20 cellular contexts compared by ENCODE assay signal in the genomic region with DNA sequence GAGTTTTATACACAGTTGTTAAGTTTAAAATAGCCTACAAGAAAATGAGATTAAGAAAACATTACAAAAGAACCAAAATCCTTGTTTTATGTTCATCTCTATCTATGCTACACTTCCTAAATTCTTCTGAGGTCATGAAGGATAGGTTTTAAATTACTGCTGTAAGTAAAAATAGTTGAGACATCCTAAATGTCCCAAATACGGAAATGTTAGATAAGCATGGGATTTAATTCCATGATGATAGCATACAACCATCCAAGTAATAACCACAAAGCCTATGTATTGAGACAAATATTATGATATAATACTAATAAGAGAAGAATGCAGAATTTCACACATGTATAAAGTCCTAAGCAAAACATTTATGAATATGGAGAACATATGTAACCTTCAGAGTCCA. TPM values are rescaled to one million over a fixed set of nuclear protein-coding genes. Genes with fewer than 3 reads are reported as not detected.
"Had no signal": no experiment of that assay in that cellular context is flagged by ENCODE, and none has a peak within 500 bp of the region (broad histone marks: within the 10 kb centered on the region; RNA-seq: fewer than 3 reads in every experiment).

No MANE protein-coding gene starts in this region.

- H3K9ac ChIP-seq: neural progenitor cell, parathyroid adenoma had no signal

- H3K36me3 ChIP-seq: ascending aorta, cardiac muscle cell, colonic mucosa, esophagus muscularis mucosa, lower lobe of right lung, neural progenitor cell, tibial artery had no signal

- DNase-seq: activated CD4-positive, CD25-positive, alpha-beta regulatory T cell treated with anti-CD3 and anti-CD28 coated beads, Interleukin-2, amount 50 U/mL, for 72 hours; activated naive CD8-positive, alpha-beta T cell treated with anti-CD3 and anti-CD28 coated beads, Interleukin-2, amount 10 ng/mL, durations not matched to agents 7 days and 5 days; colonic mucosa; head of caudate nucleus; left cardiac atrium; lower lobe of right lung; retina; stimulated activated CD4-positive, alpha-beta T cell treated with anti-CD3 and anti-CD28 coated beads, Interleukin-4, amount 100 ng/mL, for 24 hours; stimulated activated naive CD4-positive, alpha-beta T cell; T-cell; T-helper 9 cell; tibial artery had no signal

- H3K9me3 Mint-ChIP-seq: activated naive CD8-positive, alpha-beta T cell treated with anti-CD3 and anti-CD28 coated beads, Interleukin-2, amount 10 ng/mL, durations not matched to agents 7 days and 5 days; activated T-helper 1 cell treated with anti-CD3 and anti-CD28 coated beads, Interleukin-12 subunit alpha, Interleukin-12 subunit beta, Interleukin-2, Interleukin-4 antibody, amounts not matched to agents 30 ng/mL and 10 ng/mL and 1 ng/mL, durations not matched to agents 14 hours and 24 hours and 36 hours; T-cell had no signal

- H3K4me2 ChIP-seq: neural progenitor cell had no signal

- ATAC-seq: left cardiac atrium, lower lobe of right lung, T-cell had no signal

- H3K36me3 Mint-ChIP-seq: activated naive CD8-positive, alpha-beta T cell treated with anti-CD3 and anti-CD28 coated beads, Interleukin-2, amount 10 ng/mL, durations not matched to agents 7 days and 5 days; neural progenitor cell; T-cell had no signal

- H3K9me3 ChIP-seq: ascending aorta, colonic mucosa, esophagus muscularis mucosa, lower lobe of right lung, tibial artery had no signal

- H3K27ac ChIP-seq: ascending aorta, cardiac muscle cell, colonic mucosa, esophagus muscularis mucosa, lower lobe of right lung, neural progenitor cell, parathyroid adenoma, skin epidermis, tibial artery had no signal

- H2AFZ ChIP-seq: neural progenitor cell, parathyroid adenoma had no signal

- H3K4me1 ChIP-seq: ascending aorta, colonic mucosa, esophagus muscularis mucosa, lower lobe of right lung, neural progenitor cell, parathyroid adenoma, tibial artery had no signal

- H3K4me1 Mint-ChIP-seq: activated naive CD8-positive, alpha-beta T cell treated with anti-CD3 and anti-CD28 coated beads, Interleukin-2, amount 10 ng/mL, durations not matched to agents 7 days and 5 days; neural progenitor cell; T-cell had no signal

- H3K27ac Mint-ChIP-seq: activated naive CD8-positive, alpha-beta T cell treated with anti-CD3 and anti-CD28 coated beads, Interleukin-2, amount 10 ng/mL, durations not matched to agents 7 days and 5 days; activated T-helper 1 cell treated with anti-CD3 and anti-CD28 coated beads, Interleukin-12 subunit alpha, Interleukin-12 subunit beta, Interleukin-2, Interleukin-4 antibody, amounts not matched to agents 30 ng/mL and 10 ng/mL and 1 ng/mL, durations not matched to agents 14 hours and 24 hours and 36 hours; neural progenitor cell; T-cell had no signal

- H3K4me3 ChIP-seq: ascending aorta, cardiac muscle cell, colonic mucosa, esophagus muscularis mucosa, lower lobe of right lung, neural progenitor cell, skin epidermis, tibial artery had no signal

- H3K4me3 Mint-ChIP-seq: activated naive CD8-positive, alpha-beta T cell treated with anti-CD3 and anti-CD28 coated beads, Interleukin-2, amount 10 ng/mL, durations not matched to agents 7 days and 5 days; activated T-helper 1 cell treated with anti-CD3 and anti-CD28 coated beads, Interleukin-12 subunit alpha, Interleukin-12 subunit beta, Interleukin-2, Interleukin-4 antibody, amounts not matched to agents 30 ng/mL and 10 ng/mL and 1 ng/mL, durations not matched to agents 14 hours and 24 hours and 36 hours; neural progenitor cell; T-cell had no signal

- H3K27me3 ChIP-seq: ascending aorta, colonic mucosa, neural progenitor cell had no signal

- H3K27me3 Mint-ChIP-seq: activated naive CD8-positive, alpha-beta T cell treated with anti-CD3 and anti-CD28 coated beads, Interleukin-2, amount 10 ng/mL, durations not matched to agents 7 days and 5 days; T-cell had no signal

RNA-seq across cellular contexts. Expression of a gene that starts 34.1 kb away (rescaled TPM):
- total RNA-seq: activated CD8-positive, alpha-beta memory T cell treated with anti-CD3 and anti-CD28 coated beads for 36 hours; activated naive CD8-positive, alpha-beta T cell treated with anti-CD3 and anti-CD28 coated beads, Interleukin-2, amount 10 ng/mL, durations not matched to agents 7 days and 5 days; activated T-helper 1 cell treated with anti-CD3 and anti-CD28 coated beads, Interleukin-12 subunit alpha, Interleukin-12 subunit beta, Interleukin-2, Interleukin-4 antibody, amounts not matched to agents 30 ng/mL and 10 ng/mL and 1 ng/mL, durations not matched to agents 14 hours and 24 hours and 36 hours had no signal
